19 cellular contexts compared by ENCODE assay signal in genomic region chr9:89658401-89658800, GRCh38. TPM values are rescaled to one million over a fixed set of nuclear protein-coding genes. Genes with fewer than 3 reads are reported as not detected.
DNase-seq lines count a peak whose midpoint lies in the region; TF ChIP-seq lines count a peak whose summit lies in the region.
"Had no signal": no experiment of that assay in that cellular context is flagged by ENCODE, and none has a peak within 500 bp of the region (broad histone marks: within the 10 kb centered on the region; RNA-seq: fewer than 3 reads in every experiment).

No MANE protein-coding gene starts in this region.

- H3K79me2 ChIP-seq in OCI-LY3 (ENCODE audit: low read length) = no peaks in the 10 kb centered on the region

- no peaks in the 10 kb centered on the region for H3K9me3 Mint-ChIP-seq in T-helper 1 cell treated with Interleukin-12 subunit alpha and Interleukin-12 subunit beta and Interleukin-4 antibody, amounts not matched to agents 30 μg/mL and 1 μg/mL, for 36 hours
- no peaks in the 10 kb centered on the region for H3K9me3 Mint-ChIP-seq in nephron progenitor cell
- H3K9me3 Mint-ChIP-seq: CD14-positive monocyte had no signal

- peak in 1 of 2 donors; percentile 49 for TF ChIP-seq POLR2A in thyroid gland (IDR thresholded peaks at IDR 0.05)

- intact Hi-C loops in thyroid gland (cut with DNase I) = loop anchor here (5.0 kb wide), 1 partner anchor 36 kb away; no protein-coding TSS in a partner anchor

- no peaks in the 10 kb centered on the region for H3K36me3 Mint-ChIP-seq in T-helper 1 cell treated with Interleukin-12 subunit alpha and Interleukin-12 subunit beta and Interleukin-4 antibody, amounts not matched to agents 30 μg/mL and 1 μg/mL, for 36 hours (ENCODE audit: low read depth)
- no peaks in the 10 kb centered on the region for H3K36me3 Mint-ChIP-seq in nephron progenitor cell (ENCODE audit: low read depth)
- H3K36me3 Mint-ChIP-seq: CD14-positive monocyte had no signal

- H3K4me1 Mint-ChIP-seq in T-helper 1 cell treated with Interleukin-12 subunit alpha and Interleukin-12 subunit beta and Interleukin-4 antibody, amounts not matched to agents 30 μg/mL and 1 μg/mL, for 36 hours (ENCODE audit: low read depth) = peaks cover 40% of the 10 kb centered on the region
- peaks cover 81% of the 10 kb centered on the region for H3K4me1 Mint-ChIP-seq in nephron progenitor cell

- H2AFZ ChIP-seq in OCI-LY3 (ENCODE audit: low read depth, low read length) = 0 out of 2 replicates have a peak overlapping the region, but pooled peaks have one; percentile 22

- H3K9me3 ChIP-seq in OCI-LY3 (ENCODE audit: insufficient read depth, low read length) = no peaks in the 10 kb centered on the region
- no peaks in the 10 kb centered on the region for H3K9me3 ChIP-seq in thyroid gland
- H3K9me3 ChIP-seq: SK-N-SH had no signal

- H3K27ac ChIP-seq in OCI-LY3 (ENCODE audit: low read length) (no peak overlapping the region), thyroid gland (peak overlapping the region in 2 of 3 donors; percentile 28 to 34)

- no peaks in the 10 kb centered on the region for H4K20me1 ChIP-seq in OCI-LY3 (ENCODE audit: insufficient read depth, low read length)

- DNase-seq in T-helper 1 cell (no peak), nephron progenitor cell (no peak), thyroid gland (peak; percentile 92 to 93), GM19240 (ENCODE audit: insufficient read length, low spot score) (no peak), NCI-H69 (lab: John Stamatoyannopoulos, UW) (no peak)
- DNase-seq: DMS79, H7, NCI-H1694, NCI-H2081, NCI-H2171, NCI-H345, NCI-H524 treated with DMSO at 0.1 percent for 48 hours, SIG-M5, SK-N-SH had no signal

- H3K4me1 ChIP-seq in OCI-LY3 (ENCODE audit: low read length) (peaks cover 14% of the 10 kb centered on the region), thyroid gland (peaks cover 45 to 74% of the 10 kb centered on the region in 2 donors)

- peaks cover 16% of the 10 kb centered on the region for H3K27me3 Mint-ChIP-seq in T-helper 1 cell treated with Interleukin-12 subunit alpha and Interleukin-12 subunit beta and Interleukin-4 antibody, amounts not matched to agents 30 μg/mL and 1 μg/mL, for 36 hours (ENCODE audit: low read depth)
- H3K27me3 Mint-ChIP-seq in nephron progenitor cell (ENCODE audit: low read depth, poor library complexity) = peaks cover 6% of the 10 kb centered on the region

- H3K4me3 ChIP-seq in OCI-LY3 (ENCODE audit: low read length) (no peak overlapping the region), thyroid gland (replicated peaks in 1 of 3) (no peak overlapping the region)
- H3K4me3 ChIP-seq: K562 had no signal

- H3K4me2 ChIP-seq in OCI-LY3 (ENCODE audit: low read length) = no peak overlapping the region
- H3K4me2 ChIP-seq: SK-N-SH had no signal

- WGBS in thyroid gland, 2 donors = 17 to 22% methylated on average over 5 of the region's 5 CpGs

- H3K27me3 ChIP-seq in OCI-LY3 (ENCODE audit: low read depth, low read length) = no peaks in the 10 kb centered on the region
- H3K27me3 ChIP-seq in thyroid gland = no peaks in the 10 kb centered on the region

- peak overlapping the region; percentile 62 for H3K27ac Mint-ChIP-seq in T-helper 1 cell treated with Interleukin-12 subunit alpha and Interleukin-12 subunit beta and Interleukin-4 antibody, amounts not matched to agents 30 μg/mL and 1 μg/mL, for 36 hours
- no peak overlapping the region for H3K27ac Mint-ChIP-seq in nephron progenitor cell
- H3K27ac Mint-ChIP-seq: B cell had no signal

- no peak for TF ChIP-seq CTCF in OCI-LY3 (IDR thresholded peaks at IDR 0.05; ENCODE audit: low read depth, low read length)
- no peak for TF ChIP-seq CTCF in nephron progenitor cell (IDR thresholded peaks at IDR 0.05)
- no peak for TF ChIP-seq CTCF in thyroid gland (IDR thresholded peaks at IDR 0.05)

- peak overlapping the region; percentile 34 for H3K4me3 Mint-ChIP-seq in T-helper 1 cell treated with Interleukin-12 subunit alpha and Interleukin-12 subunit beta and Interleukin-4 antibody, amounts not matched to agents 30 μg/mL and 1 μg/mL, for 36 hours
- peak overlapping the region; percentile 15 for H3K4me3 Mint-ChIP-seq in nephron progenitor cell
- H3K4me3 Mint-ChIP-seq: B cell, CD14-positive monocyte had no signal

- H3K36me3 ChIP-seq in OCI-LY3 (replicated peaks; ENCODE audit: low read depth, low read length) (no peaks in the 10 kb centered on the region), thyroid gland (no peaks in the 10 kb centered on the region)

- H3K9ac ChIP-seq in OCI-LY3 (ENCODE audit: low read length) = no peak overlapping the region
- H3K9ac ChIP-seq: SK-N-SH had no signal

RNA-seq across cellular contexts. Expression of gene GADD45G, which starts 53.6 kb away (rescaled TPM):
- total RNA-seq in thyroid gland = 10 to 100 TPM in 3 of 4 donors, 1 to 10 TPM in 1; 8.3 to 27.2 (median 14.4) TPM

Comparison
In these comparisons a context has a peak if more than half of its experiments do, and no peak if none do; other contexts are left out.
1. DNase-seq: peak in thyroid gland (2 of 2); none in T-helper 1 cell (0 of 5), nephron progenitor cell (single experiment), GM19240 (single experiment) and NCI-H69 (single experiment).